In the genomic region with DNA sequence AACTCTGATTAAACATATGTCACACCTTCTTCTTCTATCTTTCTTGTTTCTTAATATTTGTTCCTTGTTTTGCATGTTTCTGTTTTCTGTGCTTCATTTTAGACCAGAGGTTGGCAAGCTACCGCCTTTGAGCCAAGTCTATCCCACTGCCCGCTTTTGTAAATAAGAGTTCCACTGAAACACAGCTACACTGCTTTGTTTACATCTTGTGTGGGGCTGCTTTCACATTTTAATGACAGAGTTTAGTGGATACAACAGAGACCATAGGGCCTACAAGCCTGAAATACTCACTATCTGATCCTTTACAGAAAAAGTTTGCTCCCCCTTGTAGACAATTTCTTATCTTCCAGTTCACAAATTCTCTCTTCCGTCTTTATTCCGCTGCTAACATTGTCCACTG, we compare ENCODE assay signal across 9 cellular contexts.
"Had no signal": no experiment of that assay in that cellular context is flagged by ENCODE, and none has a peak within 500 bp of the region (broad histone marks: within the 10 kb centered on the region; RNA-seq: fewer than 3 reads in every experiment).

No MANE protein-coding gene starts in this region.

- H3K9ac ChIP-seq: GM23248 had no signal

- H3K4me3 ChIP-seq: GM23248, HAP-1 had no signal

- H3K27ac Mint-ChIP-seq: HFFc6, IgD-negative memory B cell had no signal

- H3K9me3 Mint-ChIP-seq: HFFc6, IgD-negative memory B cell had no signal

- H3K27ac ChIP-seq: GM23248, HL-60 had no signal

- H2AFZ ChIP-seq: GM23248 had no signal

- DNase-seq: GM23248, H7, HFFc6, KBM-7 had no signal

- H3K36me3 ChIP-seq: HAP-1 had no signal

- ATAC-seq: HCT116, HepG2 had no signal

- H3K27me3 Mint-ChIP-seq: IgD-negative memory B cell had no signal

- H3K4me3 Mint-ChIP-seq: HFFc6, IgD-negative memory B cell had no signal

- H3K4me1 ChIP-seq: HAP-1 had no signal

- H3K9me3 ChIP-seq: HAP-1 had no signal
